Comparison of ENCODE assay signal across 18 cellular contexts in the genomic region with DNA sequence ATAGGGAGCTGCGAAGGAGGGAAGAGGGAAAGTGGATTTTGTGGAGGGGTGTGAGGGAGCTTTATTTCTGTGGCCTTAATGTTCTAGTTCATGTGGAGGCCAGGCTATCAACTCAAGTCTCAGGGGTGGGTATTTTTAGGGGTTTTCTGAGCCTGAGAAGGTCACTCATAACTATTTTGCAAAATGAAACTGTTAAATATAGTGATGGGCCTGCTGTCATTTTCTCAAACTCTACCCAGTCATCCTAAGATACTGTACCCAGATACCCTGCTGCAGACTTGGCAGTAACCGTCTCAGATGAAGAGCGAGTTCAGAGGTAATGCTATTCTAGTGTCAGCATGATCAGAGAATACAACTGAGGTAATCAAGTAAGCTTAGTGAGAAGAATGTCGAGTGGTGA.
DNase-seq lines count a peak whose midpoint lies in the region; ATAC-seq, FAIRE-seq and TF ChIP-seq lines count a peak whose summit lies in the region.
"Had no signal": no experiment of that assay in that cellular context is flagged by ENCODE, and none has a peak within 500 bp of the region (broad histone marks: within the 10 kb centered on the region; RNA-seq: fewer than 3 reads in every experiment).

No MANE protein-coding gene starts in this region.

- intact Hi-C loops in breast epithelium (cut with DNase I; ENCODE audit: low total_unique reads) = no loop called here

- TF ChIP-seq CTCF in breast epithelium (IDR thresholded peaks at IDR 0.05) = no peak

- no peaks in the 10 kb centered on the region for H3K9me3 ChIP-seq in breast epithelium
- H3K9me3 ChIP-seq: testis had no signal

- TF ChIP-seq POLR2A in GM12892 (IDR thresholded peaks at IDR 0.05; ENCODE audit: low read depth, low read length) (no peak), breast epithelium (IDR thresholded peaks at IDR 0.05) (no peak)

- no peaks in the 10 kb centered on the region for H3K27me3 ChIP-seq in breast epithelium
- H3K27me3 ChIP-seq: testis had no signal

- H3K36me3 ChIP-seq in breast epithelium = no peaks in the 10 kb centered on the region

- ATAC-seq in GM19035 (IDR thresholded peaks at IDR 0.05; ENCODE audit: unreplicated experiment) (peak; percentile 73), HG02678 (IDR thresholded peaks at IDR 0.05; ENCODE audit: unreplicated experiment) (peak; percentile 77), HG03439 (IDR thresholded peaks at IDR 0.05; ENCODE audit: unreplicated experiment) (peak; percentile 81), HG03159 (IDR thresholded peaks at IDR 0.05; ENCODE audit: unreplicated experiment) (no peak)
- ATAC-seq: activated CD8-positive, alpha-beta memory T cell treated with anti-CD3 and anti-CD28 coated beads, Interleukin-2, amount 10 ng/mL, durations not matched to agents 7 days and 5 days had no signal

- no peak overlapping the region for H3K27ac ChIP-seq in breast epithelium
- H3K27ac ChIP-seq: testis, VCaP had no signal

- DNase-seq in GM12892 (ENCODE audit: insufficient read length) = no peak
- DNase-seq in NCI-H2107 (lab: John Stamatoyannopoulos, UW) = no peak
- no peak for DNase-seq in breast epithelium (ENCODE audit: low spot score in 2 of 2)
- DNase-seq in activated CD8-positive, alpha-beta memory T cell treated with anti-CD3 and anti-CD28 coated beads, Interleukin-2, amount 50 U/mL, for 4 hours = no peak
- DNase-seq: activated CD8-positive, alpha-beta memory T cell treated with anti-CD3 and anti-CD28 coated beads, Interleukin-2, amount 10 ng/mL, durations not matched to agents 7 days and 5 days; aorta; CD4-positive, CD25-positive, alpha-beta regulatory T cell; foreskin melanocyte; MM.1S; NCI-H1930; NCI-H524; testis had no signal

- no peak overlapping the region for H3K4me3 ChIP-seq in breast epithelium
- H3K4me3 ChIP-seq: testis had no signal

- FAIRE-seq in GM12892 (lab: Jason Lieb, UNC) = peak; percentile 9
- FAIRE-seq: RCC 7860 had no signal

- H3K4me1 ChIP-seq in breast epithelium = no peaks in the 10 kb centered on the region
- H3K4me1 ChIP-seq: testis had no signal
